ENCODE assay signal across 11 cellular contexts in genomic region chr10:30803901-30804322, GRCh38.
DNase-seq lines count a peak whose midpoint lies in the region; ATAC-seq and TF ChIP-seq lines count a peak whose summit lies in the region.
"Had no signal": no experiment of that assay in that cellular context is flagged by ENCODE, and none has a peak within 500 bp of the region (broad histone marks: within the 10 kb centered on the region; RNA-seq: fewer than 3 reads in every experiment).

No MANE protein-coding gene starts in this region.

- no peaks in the 10 kb centered on the region for H3K36me3 Mint-ChIP-seq in activated T-helper 17 cell treated with anti-CD3 and anti-CD28 coated beads, Interleukin-2, amount 50 U/mL, for 72 hours (ENCODE audit: low read depth)

- intact Hi-C loops in vagina (cut with DNase I) = loop anchor here (10.0 kb wide), 1 partner anchor 61 kb away; no protein-coding TSS in a partner anchor

- no peak for TF ChIP-seq CTCF in vagina (IDR thresholded peaks at IDR 0.05)

- no peak overlapping the region for H3K4me3 Mint-ChIP-seq in activated T-helper 17 cell treated with anti-CD3 and anti-CD28 coated beads, Interleukin-2, amount 50 U/mL, for 72 hours

- peak; percentile 100 for DNase-seq in fibroblast of gingiva (ENCODE audit: low read depth)
- DNase-seq in vagina (ENCODE audit: extremely low spot score in 2 of 2) = peak in 1 of 2 donors; percentile 98
- DNase-seq in CD1c-positive myeloid dendritic cell (ENCODE audit: extremely low spot score) = no peak
- no peak for DNase-seq in NCI-H510A treated with DMSO at 0.1 percent for 48 hours (lab: John Stamatoyannopoulos, UW)
- DNase-seq: activated CD4-positive, alpha-beta T cell treated with anti-CD3 and anti-CD28 coated beads for 4 hours; activated gamma-delta T cell treated with Interleukin-2 at 50 U/mL for 16 hours; NCI-H526; stimulated activated CD8-positive, alpha-beta memory T cell treated with anti-CD3 and anti-CD28 coated beads, Interleukin-4, amount 100 ng/mL, for 48 hours had no signal

- ATAC-seq in activated T-helper 17 cell treated with anti-CD3 and anti-CD28 coated beads, Interleukin-2, amount 50 U/mL, for 72 hours (replicated peaks) = no peak
- no peak for ATAC-seq in HG03108 (IDR thresholded peaks at IDR 0.05; ENCODE audit: unreplicated experiment)

- no peaks in the 10 kb centered on the region for H3K9me3 Mint-ChIP-seq in activated T-helper 17 cell treated with anti-CD3 and anti-CD28 coated beads, Interleukin-2, amount 50 U/mL, for 72 hours

- peak overlapping the region; percentile 34 for H3K27ac Mint-ChIP-seq in activated T-helper 17 cell treated with anti-CD3 and anti-CD28 coated beads, Interleukin-2, amount 50 U/mL, for 72 hours

- no peaks in the 10 kb centered on the region for H3K36me3 ChIP-seq in mucosa of rectum (ENCODE audit: control insufficient read depth in 2 of 2, insufficient read depth in 2 of 2, low read length in 2 of 2)
- no peaks in the 10 kb centered on the region for H3K36me3 ChIP-seq in vagina

- H3K27me3 ChIP-seq in mucosa of rectum (ENCODE audit: control insufficient read depth in 2 of 2, insufficient read depth in 2 of 2, low read length in 2 of 2) = no peaks in the 10 kb centered on the region
- no peaks in the 10 kb centered on the region for H3K27me3 ChIP-seq in vagina

- H3K9me3 ChIP-seq in mucosa of rectum (ENCODE audit: control insufficient read depth in 2 of 2, low read length in 2 of 2) (no peaks in the 10 kb centered on the region), vagina (no peaks in the 10 kb centered on the region)

- TF ChIP-seq POLR2A in vagina (IDR thresholded peaks at IDR 0.05) = no peak

- peak overlapping the region; percentile 13 to 62 for H3K27ac ChIP-seq in mucosa of rectum (ENCODE audit: low read depth in 2 of 2, low read length in 2 of 2)
- peak overlapping the region; percentile 77 for H3K27ac ChIP-seq in vagina

- no peaks in the 10 kb centered on the region for H3K27me3 Mint-ChIP-seq in activated T-helper 17 cell treated with anti-CD3 and anti-CD28 coated beads, Interleukin-2, amount 50 U/mL, for 72 hours

- no peak overlapping the region for H3K9ac ChIP-seq in mucosa of rectum (ENCODE audit: low read depth in 1 of 2, low read length in 2 of 2)

- H3K4me1 Mint-ChIP-seq in activated T-helper 17 cell treated with anti-CD3 and anti-CD28 coated beads, Interleukin-2, amount 50 U/mL, for 72 hours = peaks cover 9% of the 10 kb centered on the region

- H3K4me1 ChIP-seq in mucosa of rectum (ENCODE audit: control insufficient read depth in 2 of 2, insufficient read depth in 2 of 2, low read length in 2 of 2) (peaks cover 0 to 3% of the 10 kb centered on the region in 2 donors), vagina (peaks cover 35% of the 10 kb centered on the region)

- H3K4me3 ChIP-seq in mucosa of rectum (ENCODE audit: low read length in 2 of 2) (no peak overlapping the region), vagina (no peak overlapping the region)
